1 cellular context compared by ENCODE assay signal in the genomic region with DNA sequence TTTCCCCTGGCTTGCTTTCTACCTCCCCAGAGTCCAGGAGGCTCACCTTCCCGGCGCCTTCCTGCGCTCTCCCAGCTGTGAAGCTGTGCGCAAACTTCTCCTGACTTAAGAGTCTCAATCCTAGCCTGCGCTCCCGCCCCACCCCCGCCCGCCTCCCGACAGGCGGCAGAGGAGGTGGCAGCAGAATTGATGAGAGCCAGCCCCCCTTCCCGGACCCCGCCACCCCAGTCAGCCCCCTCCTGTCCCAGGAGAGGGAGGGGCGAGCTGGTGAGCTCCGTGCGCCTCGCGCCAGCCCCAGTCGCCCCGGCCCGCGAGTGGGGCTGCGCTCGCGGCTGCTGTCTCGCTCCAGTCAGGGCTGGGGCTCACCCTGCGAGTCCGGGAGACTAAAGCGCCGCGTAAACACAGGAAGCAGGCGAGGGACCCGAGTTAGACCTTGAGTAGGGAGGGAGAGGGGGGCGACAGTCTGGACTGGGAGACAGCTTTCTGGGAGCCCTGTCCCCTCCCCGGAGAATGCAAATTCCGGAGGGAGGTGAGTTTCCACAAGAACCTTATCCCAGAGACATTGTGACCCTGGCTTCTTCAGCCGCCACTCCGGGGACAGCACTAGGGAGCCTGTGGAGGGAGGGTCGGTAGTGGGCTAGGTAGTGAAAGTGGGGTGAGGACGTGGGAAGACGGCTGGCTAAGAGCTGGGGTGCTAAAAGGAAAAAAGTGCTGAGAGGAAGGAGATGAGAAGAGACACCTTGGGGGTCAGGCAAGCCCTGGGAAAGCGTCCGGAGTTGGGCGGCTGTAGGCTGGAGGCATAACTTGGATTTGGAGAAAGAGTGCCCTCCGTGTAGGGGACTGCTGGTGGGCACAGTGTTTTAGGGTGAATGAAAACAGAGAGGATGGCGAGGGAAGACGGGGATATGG.
A peak's percentile ranks its signal among the peaks of the same experiment; 100 is the strongest.
TF ChIP-seq lines count a peak whose summit lies in the region.

Gene CALCR, minus strand, starts transcription at position 79 of the 909 bp plus-strand sequence. CDS start 87,743 bp downstream, outside the sequence.

TF ChIP-seq in HEK293, 187 proteins besides CTCF, POLR2A, EP300 and RAD21 (continued from another document):
- TF ChIP-seq KLF9 (tag by site-specific recombination; IDR thresholded peaks at IDR 0.05; ENCODE audit: low read depth): no peak
- peak; percentile 98 for TF ChIP-seq ZNF335 (tag by site-specific recombination; conservative IDR thresholded peaks at IDR 0.05)
- no peak for TF ChIP-seq ZNF175 (tag by site-specific recombination; IDR thresholded peaks at IDR 0.05)
- no peak; the same call in 1 of the 2 replicates for TF ChIP-seq ZNF777 (tag by site-specific recombination; IDR thresholded peaks at IDR 0.05; ENCODE audit: borderline replicate concordance)
- no peak for TF ChIP-seq ATF2 (tag by site-specific recombination; IDR thresholded peaks at IDR 0.05; ENCODE audit: low read depth)
- no peak for TF ChIP-seq ZNF324 (tag by site-specific recombination; IDR thresholded peaks at IDR 0.05)
- TF ChIP-seq ZBTB8A (tag by site-specific recombination; IDR thresholded peaks at IDR 0.05): peak; percentile 79; the same call in 1 of the 2 replicates
- no peak for TF ChIP-seq ZFP69B (tag by site-specific recombination; IDR thresholded peaks at IDR 0.05)
- TF ChIP-seq, protein P1, sequence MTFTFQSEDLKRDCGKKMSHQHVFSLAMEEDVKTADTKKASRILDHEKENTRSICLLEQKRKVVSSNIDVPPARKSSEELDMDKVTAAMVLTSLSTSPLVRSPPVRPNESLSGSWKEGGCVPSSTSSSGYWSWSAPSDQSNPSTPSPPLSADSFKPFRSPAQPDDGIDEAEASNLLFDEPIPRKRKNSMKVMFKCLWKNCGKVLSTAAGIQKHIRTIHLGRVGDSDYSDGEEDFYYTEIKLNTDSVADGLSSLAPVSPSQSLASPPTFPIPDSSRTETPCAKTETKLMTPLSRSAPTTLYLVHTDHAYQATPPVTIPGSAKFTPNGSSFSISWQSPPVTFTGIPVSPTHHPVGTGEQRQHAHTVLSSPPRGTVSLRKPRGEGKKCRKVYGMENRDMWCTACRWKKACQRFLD (tag by site-specific recombination; IDR thresholded peaks at IDR 0.05): no peak
- TF ChIP-seq RBAK (tag by site-specific recombination; IDR thresholded peaks at IDR 0.05): no peak
- TF ChIP-seq ZBTB48 (tag by site-specific recombination; IDR thresholded peaks at IDR 0.05): peak; percentile 83
- no peak for TF ChIP-seq ZNF585B (tag by site-specific recombination; IDR thresholded peaks at IDR 0.05)
- TF ChIP-seq ZNF391 (tag by site-specific recombination; IDR thresholded peaks at IDR 0.05; ENCODE audit: borderline replicate concordance, low read depth): no peak
- TF ChIP-seq SALL2 (tag by site-specific recombination; IDR thresholded peaks at IDR 0.05; ENCODE audit: borderline replicate concordance): no peak
- no peak for TF ChIP-seq ZNF292 (tag by site-specific recombination; IDR thresholded peaks at IDR 0.05; ENCODE audit: borderline replicate concordance, low read depth)
- no peak for TF ChIP-seq ZSCAN16 (tag by site-specific recombination; IDR thresholded peaks at IDR 0.05)
- TF ChIP-seq, protein P2, sequence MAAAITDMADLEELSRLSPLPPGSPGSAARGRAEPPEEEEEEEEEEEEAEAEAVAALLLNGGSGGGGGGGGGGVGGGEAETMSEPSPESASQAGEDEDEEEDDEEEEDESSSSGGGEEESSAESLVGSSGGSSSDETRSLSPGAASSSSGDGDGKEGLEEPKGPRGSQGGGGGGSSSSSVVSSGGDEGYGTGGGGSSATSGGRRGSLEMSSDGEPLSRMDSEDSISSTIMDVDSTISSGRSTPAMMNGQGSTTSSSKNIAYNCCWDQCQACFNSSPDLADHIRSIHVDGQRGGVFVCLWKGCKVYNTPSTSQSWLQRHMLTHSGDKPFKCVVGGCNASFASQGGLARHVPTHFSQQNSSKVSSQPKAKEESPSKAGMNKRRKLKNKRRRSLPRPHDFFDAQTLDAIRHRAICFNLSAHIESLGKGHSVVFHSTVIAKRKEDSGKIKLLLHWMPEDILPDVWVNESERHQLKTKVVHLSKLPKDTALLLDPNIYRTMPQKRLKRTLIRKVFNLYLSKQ (tag by site-specific recombination; IDR thresholded peaks at IDR 0.05; ENCODE audit: borderline replicate concordance): no peak
- TF ChIP-seq HOXA7 (CRISPR knock-in tag; IDR thresholded peaks at IDR 0.05; ENCODE audit: borderline replicate concordance): no peak
- 0 out of 2 replicates have a peak, but pooled peaks have one; percentile 8 for TF ChIP-seq PRDM10 (tag by site-specific recombination; IDR thresholded peaks at IDR 0.05)
